Comparison of ENCODE assay signal across 20 cellular contexts in the genomic region with DNA sequence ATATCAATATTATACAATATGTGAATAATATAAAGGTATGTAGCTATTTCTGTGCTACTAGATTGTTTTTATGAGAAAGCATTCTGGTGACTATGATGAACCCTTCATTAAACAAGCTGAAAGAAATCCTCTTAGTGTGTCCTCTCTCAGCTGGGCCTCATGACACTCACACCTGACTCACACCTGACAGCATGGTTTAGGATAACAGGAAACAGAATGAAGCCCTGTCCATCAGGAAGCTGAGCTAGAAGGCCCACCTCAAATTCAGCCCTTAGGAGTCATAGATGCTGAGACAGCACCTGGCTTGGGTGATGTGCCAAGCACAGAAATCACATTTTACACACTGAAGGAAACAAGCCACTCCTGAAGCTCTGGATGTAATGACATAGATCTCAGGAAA.
"Had no signal": no experiment of that assay in that cellular context is flagged by ENCODE, and none has a peak within 500 bp of the region (broad histone marks: within the 10 kb centered on the region; RNA-seq: fewer than 3 reads in every experiment).

No MANE protein-coding gene starts in this region.

- ATAC-seq: left lung; stimulated activated naive B cell treated with anti-CD40 and anti-IgM and Interleukin-4, amounts not matched to agents 10 μg/mL and 1 μg/mL and 100 μg/mL, for 72 hours had no signal

- H3K4me1 Mint-ChIP-seq: activated CD4-positive, alpha-beta T cell treated with anti-CD3 and anti-CD28 coated beads, Interleukin-2, amount 10 ng/mL, durations not matched to agents 7 days and 5 days; activated naive CD4-positive, alpha-beta T cell treated with anti-CD3 and anti-CD28 coated beads, Interleukin-2, amount 10 ng/mL, durations not matched to agents 7 days and 5 days; nephron progenitor cell; stimulated activated naive B cell treated with anti-CD40 and anti-IgM and Interleukin-4, amounts not matched to agents 10 μg/mL and 1 μg/mL and 100 μg/mL, for 72 hours had no signal

- H3K4me1 ChIP-seq: esophagus squamous epithelium, left lung had no signal

- H3K36me3 Mint-ChIP-seq: activated naive CD4-positive, alpha-beta T cell treated with anti-CD3 and anti-CD28 coated beads, Interleukin-2, amount 10 ng/mL, durations not matched to agents 7 days and 5 days had no signal

- FAIRE-seq: endometrium, islet of Langerhans had no signal

- DNase-seq: activated CD4-positive, alpha-beta T cell treated with anti-CD3 and anti-CD28 coated beads, Interleukin-2, amount 10 ng/mL, durations not matched to agents 7 days and 5 days; activated CD8-positive, alpha-beta memory T cell treated with anti-CD3 and anti-CD28 coated beads, Interleukin-2, amount 50 U/mL, for 48 hours; activated effector memory CD4-positive, alpha-beta T cell treated with Interleukin-2 at 50 U/mL for 16 hours; activated naive CD4-positive, alpha-beta T cell treated with anti-CD3 and anti-CD28 coated beads, Interleukin-2, amount 10 ng/mL, durations not matched to agents 7 days and 5 days; activated T-cell treated with anti-CD3 and anti-CD28 coated beads, Interleukin-2, amount 50 U/mL, for 48 hours; aorta; brain microvascular endothelial cell; cerebellar nuclear complex; cortex of kidney; esophagus squamous epithelium; hippocampal formation; left lung; nephron progenitor cell; nucleus accumbens; posterior cingulate gyrus; stimulated activated naive B cell treated with anti-CD40 and anti-IgM and Interleukin-4, amounts not matched to agents 10 μg/mL and 1 μg/mL and 100 μg/mL, for 72 hours; T1000 had no signal

- H3K4me3 ChIP-seq: esophagus squamous epithelium, left lung, thoracic aorta had no signal

- H3K27ac ChIP-seq: brain microvascular endothelial cell, esophagus squamous epithelium, left lung, thoracic aorta had no signal

- H3K36me3 ChIP-seq: brain microvascular endothelial cell, left lung, thoracic aorta had no signal

- H3K4me3 Mint-ChIP-seq: activated CD4-positive, alpha-beta T cell treated with anti-CD3 and anti-CD28 coated beads, Interleukin-2, amount 10 ng/mL, durations not matched to agents 7 days and 5 days; activated naive CD4-positive, alpha-beta T cell treated with anti-CD3 and anti-CD28 coated beads, Interleukin-2, amount 10 ng/mL, durations not matched to agents 7 days and 5 days; nephron progenitor cell; stimulated activated naive B cell treated with anti-CD40 and anti-IgM and Interleukin-4, amounts not matched to agents 10 μg/mL and 1 μg/mL and 100 μg/mL, for 72 hours had no signal

- H3K27ac Mint-ChIP-seq: activated CD4-positive, alpha-beta T cell treated with anti-CD3 and anti-CD28 coated beads, Interleukin-2, amount 10 ng/mL, durations not matched to agents 7 days and 5 days; activated naive CD4-positive, alpha-beta T cell treated with anti-CD3 and anti-CD28 coated beads, Interleukin-2, amount 10 ng/mL, durations not matched to agents 7 days and 5 days; nephron progenitor cell; stimulated activated naive B cell treated with anti-CD40 and anti-IgM and Interleukin-4, amounts not matched to agents 10 μg/mL and 1 μg/mL and 100 μg/mL, for 72 hours had no signal

- H3K27me3 ChIP-seq: brain microvascular endothelial cell, esophagus squamous epithelium, left lung had no signal

- H3K9me3 ChIP-seq: thoracic aorta had no signal
